10 cellular contexts compared by ENCODE assay signal in genomic region chr13:63124863-63125262, GRCh38.
A peak's percentile ranks its signal among the peaks of the same experiment; 100 is the strongest.
DNase-seq lines count a peak whose midpoint lies in the region; ATAC-seq, FAIRE-seq and TF ChIP-seq lines count a peak whose summit lies in the region.
"Had no signal": no experiment of that assay in that cellular context is flagged by ENCODE, and none has a peak within 500 bp of the region (broad histone marks: within the 10 kb centered on the region; RNA-seq: fewer than 3 reads in every experiment).

No MANE protein-coding gene starts in this region.

- no peak overlapping the region for H2BK5ac ChIP-seq in mesenchymal stem cell (ENCODE audit: low read depth, low read length, poor library complexity, severe bottlenecking)

- no peak overlapping the region for H3K4ac ChIP-seq in mesenchymal stem cell (ENCODE audit: low read depth in 1 of 2, low read length in 2 of 2)

- ATAC-seq in DND-41 (ENCODE audit: insufficient read depth, low read depth): no peak
- ATAC-seq in HG03045 (IDR thresholded peaks at IDR 0.05; ENCODE audit: unreplicated experiment): no peak
- no peak for ATAC-seq in HG03025 (IDR thresholded peaks at IDR 0.05; ENCODE audit: low FRiP score, unreplicated experiment)

- 80% methylated on average over 1 of the region's 1 CpG for WGBS in mesenchymal stem cell

- no peak overlapping the region for H2BK120ac ChIP-seq in mesenchymal stem cell (ENCODE audit: low read depth, low read length)

- no peak overlapping the region for H4K91ac ChIP-seq in mesenchymal stem cell (ENCODE audit: low read length)

- DNase-seq in DND-41: no peak
- peak; percentile 1 for DNase-seq in M059J (ENCODE audit: low read depth)
- DNase-seq in astrocyte (ENCODE audit: low read depth): peak; percentile 10
- peak; percentile 31 for DNase-seq in mesenchymal stem cell
- no peak for DNase-seq in stimulated activated CD4-positive, alpha-beta T cell treated with anti-CD3 and anti-CD28 coated beads, Interleukin-1b, Interleukin-23, amount 100 ng/mL, for 48 hours
- no peak for DNase-seq in activated naive CD4-positive, alpha-beta T cell treated with anti-CD3 and anti-CD28 coated beads, Interleukin-2, amount 10 ng/mL, durations not matched to agents 7 days and 5 days
- DNase-seq: T1000 had no signal

- no peaks in the 10 kb centered on the region for H3K36me3 Mint-ChIP-seq in astrocyte (ENCODE audit: low read depth, unreplicated experiment)
- H3K36me3 Mint-ChIP-seq in activated naive CD4-positive, alpha-beta T cell treated with anti-CD3 and anti-CD28 coated beads, Interleukin-2, amount 10 ng/mL, durations not matched to agents 7 days and 5 days: no peaks in the 10 kb centered on the region

- H2BK15ac ChIP-seq in mesenchymal stem cell (ENCODE audit: low read depth, poor library complexity, severe bottlenecking): no peak overlapping the region

- H3K4me1 ChIP-seq in DND-41 (ENCODE audit: insufficient read depth, low read length) (no peaks in the 10 kb centered on the region), astrocyte (ENCODE audit: insufficient read depth, low read length) (no peaks in the 10 kb centered on the region), mesenchymal stem cell (ENCODE audit: control insufficient read depth, insufficient read depth, low read depth, low read length) (no peaks in the 10 kb centered on the region)

- no peaks in the 10 kb centered on the region for H3K9me3 Mint-ChIP-seq in astrocyte (ENCODE audit: unreplicated experiment)
- no peaks in the 10 kb centered on the region for H3K9me3 Mint-ChIP-seq in activated naive CD4-positive, alpha-beta T cell treated with anti-CD3 and anti-CD28 coated beads, Interleukin-2, amount 10 ng/mL, durations not matched to agents 7 days and 5 days

- no peak overlapping the region for H3K4me3 Mint-ChIP-seq in astrocyte (ENCODE audit: unreplicated experiment)
- no peak overlapping the region for H3K4me3 Mint-ChIP-seq in activated naive CD4-positive, alpha-beta T cell treated with anti-CD3 and anti-CD28 coated beads, Interleukin-2, amount 10 ng/mL, durations not matched to agents 7 days and 5 days
- H3K4me3 Mint-ChIP-seq: central memory CD8-positive, alpha-beta T cell had no signal

- no peaks in the 10 kb centered on the region for H3K27me3 Mint-ChIP-seq in astrocyte (ENCODE audit: low read depth, unreplicated experiment)
- no peaks in the 10 kb centered on the region for H3K27me3 Mint-ChIP-seq in activated naive CD4-positive, alpha-beta T cell treated with anti-CD3 and anti-CD28 coated beads, Interleukin-2, amount 10 ng/mL, durations not matched to agents 7 days and 5 days
- H3K27me3 Mint-ChIP-seq: central memory CD8-positive, alpha-beta T cell had no signal

- no peak overlapping the region for H3K27ac Mint-ChIP-seq in astrocyte (ENCODE audit: unreplicated experiment)
- no peak overlapping the region for H3K27ac Mint-ChIP-seq in activated naive CD4-positive, alpha-beta T cell treated with anti-CD3 and anti-CD28 coated beads, Interleukin-2, amount 10 ng/mL, durations not matched to agents 7 days and 5 days

- no peak overlapping the region for H3K14ac ChIP-seq in mesenchymal stem cell (ENCODE audit: low read length in 2 of 2)

- H2AK5ac ChIP-seq in mesenchymal stem cell (ENCODE audit: low read length, severe bottlenecking): no peak overlapping the region

- CTCF ChIA-PET in activated naive CD4-positive, alpha-beta T cell treated with anti-CD3 and anti-CD28 coated beads, Interleukin-2, amount 10 ng/mL, durations not matched to agents 7 days and 5 days (lab: Charles Lee): no interaction called here

- H2AFZ ChIP-seq in DND-41 (ENCODE audit: low read depth, low read length): no peak overlapping the region
- H2AFZ ChIP-seq in astrocyte (ENCODE audit: low read depth, low read length): no peak overlapping the region
- H2AFZ ChIP-seq in mesenchymal stem cell (ENCODE audit: low read depth, low read length): no peak overlapping the region

- no peak overlapping the region for H3K18ac ChIP-seq in mesenchymal stem cell (ENCODE audit: low read depth in 1 of 2, low read length in 2 of 2)

- H3K79me2 ChIP-seq in DND-41 (ENCODE audit: insufficient read depth, low read length): no peaks in the 10 kb centered on the region
- no peaks in the 10 kb centered on the region for H3K79me2 ChIP-seq in astrocyte (ENCODE audit: insufficient read depth, low read length)

- TF ChIP-seq CTCF in DND-41 (IDR thresholded peaks at IDR 0.05; ENCODE audit: borderline replicate concordance, extremely low read depth, low read length, poor library complexity, severe bottlenecking): peak; percentile 48
- peak; percentile 27 for TF ChIP-seq CTCF in astrocyte (IDR thresholded peaks at IDR 0.05; ENCODE audit: insufficient read depth, low read depth, low read length)

- H3K27me3 ChIP-seq in DND-41 (ENCODE audit: insufficient read depth, low read length, poor library complexity): no peaks in the 10 kb centered on the region
- H3K27me3 ChIP-seq in astrocyte (ENCODE audit: insufficient read depth, low read length): no peaks in the 10 kb centered on the region
- H3K27me3 ChIP-seq in mesenchymal stem cell (ENCODE audit: control insufficient read depth in 1 of 2, insufficient read depth in 1 of 2, low read length in 2 of 2): no peaks in the 10 kb centered on the region

- no peak overlapping the region for H3K9ac ChIP-seq in DND-41 (ENCODE audit: low read depth, low read length)
- no peak overlapping the region for H3K9ac ChIP-seq in astrocyte (ENCODE audit: low read length)
- H3K9ac ChIP-seq in mesenchymal stem cell (ENCODE audit: low read length): no peak overlapping the region

- H3K79me1 ChIP-seq in mesenchymal stem cell (replicated peaks; ENCODE audit: low read length, poor library complexity, severe bottlenecking): no peaks in the 10 kb centered on the region

- no peak overlapping the region for H4K8ac ChIP-seq in mesenchymal stem cell (ENCODE audit: low read length)

- H3K23ac ChIP-seq in mesenchymal stem cell (ENCODE audit: low read length in 2 of 2): no peak overlapping the region

- no peaks in the 10 kb centered on the region for H4K20me1 ChIP-seq in DND-41 (ENCODE audit: insufficient read depth, low read length)
- no peaks in the 10 kb centered on the region for H4K20me1 ChIP-seq in astrocyte (ENCODE audit: insufficient read depth, low read length)

- H3K4me3 ChIP-seq in DND-41 (ENCODE audit: low read depth in 1 of 2, low read length in 2 of 2) (no peak overlapping the region), astrocyte (ENCODE audit: insufficient read depth, low read depth, low read length) (no peak overlapping the region), mesenchymal stem cell (ENCODE audit: insufficient read depth in 1 of 2, low read depth in 1 of 2, low read length in 2 of 2) (no peak overlapping the region)

- no peak overlapping the region for H3K4me2 ChIP-seq in DND-41 (ENCODE audit: insufficient read depth, low read length)
- no peak overlapping the region for H3K4me2 ChIP-seq in astrocyte (ENCODE audit: low read length)
- H3K4me2 ChIP-seq in mesenchymal stem cell (ENCODE audit: low read length, poor library complexity, severe bottlenecking): no peak overlapping the region

- H3K4me1 Mint-ChIP-seq in astrocyte (ENCODE audit: low read depth, unreplicated experiment): peaks cover 8% of the 10 kb centered on the region
- H3K4me1 Mint-ChIP-seq in activated naive CD4-positive, alpha-beta T cell treated with anti-CD3 and anti-CD28 coated beads, Interleukin-2, amount 10 ng/mL, durations not matched to agents 7 days and 5 days: no peaks in the 10 kb centered on the region
- H3K4me1 Mint-ChIP-seq: central memory CD8-positive, alpha-beta T cell had no signal

- H3K9me3 ChIP-seq in DND-41 (ENCODE audit: insufficient read depth, low read length, severe bottlenecking) (no peaks in the 10 kb centered on the region), astrocyte (ENCODE audit: insufficient read depth, low read depth, low read length) (no peaks in the 10 kb centered on the region), mesenchymal stem cell (ENCODE audit: control insufficient read depth, low read length) (no peaks in the 10 kb centered on the region)

- H3K36me3 ChIP-seq in DND-41 (ENCODE audit: insufficient read depth, low read length) (no peaks in the 10 kb centered on the region), astrocyte (ENCODE audit: insufficient read depth, low read length) (no peaks in the 10 kb centered on the region), mesenchymal stem cell (ENCODE audit: control insufficient read depth in 1 of 2, insufficient read depth in 2 of 2, low read depth in 1 of 2, low read length in 2 of 2) (no peaks in the 10 kb centered on the region)

- H3K27ac ChIP-seq in DND-41 (ENCODE audit: low read length) (no peak overlapping the region), astrocyte (ENCODE audit: low read depth, low read length) (no peak overlapping the region), mesenchymal stem cell (ENCODE audit: low read length, poor library complexity, severe bottlenecking) (no peak overlapping the region)

- FAIRE-seq in astrocyte (lab: Jason Lieb, UNC): no peak

- H2BK12ac ChIP-seq in mesenchymal stem cell (ENCODE audit: low read length in 2 of 2): no peak overlapping the region

Comparison
In these comparisons a context has a peak if more than half of its experiments do, and no peak if none do; other contexts are left out.
1. DNase-seq: peak in M059J (single experiment), astrocyte (single experiment) and mesenchymal stem cell (single experiment); none in DND-41 (single experiment), stimulated activated CD4-positive, alpha-beta T cell treated with anti-CD3 and anti-CD28 coated beads, Interleukin-1b, Interleukin-23, amount 100 ng/mL, for 48 hours (single experiment) and activated naive CD4-positive, alpha-beta T cell treated with anti-CD3 and anti-CD28 coated beads, Interleukin-2, amount 10 ng/mL, durations not matched to agents 7 days and 5 days (single experiment).